Comparison of ENCODE assay signal across 1 cellular context in the genomic region with DNA sequence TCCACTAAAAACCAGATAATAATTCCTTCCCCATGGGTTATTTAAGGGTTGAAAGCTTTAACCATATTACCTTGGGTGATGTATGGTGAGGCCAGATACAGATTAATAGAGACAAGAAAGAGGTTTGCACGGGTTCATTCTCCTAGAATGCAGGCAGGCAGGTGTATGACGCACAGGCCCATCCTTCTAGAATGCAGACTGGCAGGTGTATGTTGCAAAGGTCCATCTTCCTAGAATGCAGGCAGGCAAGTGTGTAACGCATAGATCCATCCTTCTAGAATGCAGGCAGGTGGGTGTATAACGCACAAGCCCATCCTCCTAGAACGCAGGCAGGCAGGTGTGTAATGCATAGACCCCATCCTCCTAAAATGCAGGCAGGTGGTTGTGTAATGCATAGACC.
TF ChIP-seq lines count a peak whose summit lies in the region.

No MANE protein-coding gene starts in this region.

TF ChIP-seq in A549, 52 proteins besides CTCF, POLR2A, EP300 and RAD21 (continued from another document):
- TF ChIP-seq, protein P1, sequence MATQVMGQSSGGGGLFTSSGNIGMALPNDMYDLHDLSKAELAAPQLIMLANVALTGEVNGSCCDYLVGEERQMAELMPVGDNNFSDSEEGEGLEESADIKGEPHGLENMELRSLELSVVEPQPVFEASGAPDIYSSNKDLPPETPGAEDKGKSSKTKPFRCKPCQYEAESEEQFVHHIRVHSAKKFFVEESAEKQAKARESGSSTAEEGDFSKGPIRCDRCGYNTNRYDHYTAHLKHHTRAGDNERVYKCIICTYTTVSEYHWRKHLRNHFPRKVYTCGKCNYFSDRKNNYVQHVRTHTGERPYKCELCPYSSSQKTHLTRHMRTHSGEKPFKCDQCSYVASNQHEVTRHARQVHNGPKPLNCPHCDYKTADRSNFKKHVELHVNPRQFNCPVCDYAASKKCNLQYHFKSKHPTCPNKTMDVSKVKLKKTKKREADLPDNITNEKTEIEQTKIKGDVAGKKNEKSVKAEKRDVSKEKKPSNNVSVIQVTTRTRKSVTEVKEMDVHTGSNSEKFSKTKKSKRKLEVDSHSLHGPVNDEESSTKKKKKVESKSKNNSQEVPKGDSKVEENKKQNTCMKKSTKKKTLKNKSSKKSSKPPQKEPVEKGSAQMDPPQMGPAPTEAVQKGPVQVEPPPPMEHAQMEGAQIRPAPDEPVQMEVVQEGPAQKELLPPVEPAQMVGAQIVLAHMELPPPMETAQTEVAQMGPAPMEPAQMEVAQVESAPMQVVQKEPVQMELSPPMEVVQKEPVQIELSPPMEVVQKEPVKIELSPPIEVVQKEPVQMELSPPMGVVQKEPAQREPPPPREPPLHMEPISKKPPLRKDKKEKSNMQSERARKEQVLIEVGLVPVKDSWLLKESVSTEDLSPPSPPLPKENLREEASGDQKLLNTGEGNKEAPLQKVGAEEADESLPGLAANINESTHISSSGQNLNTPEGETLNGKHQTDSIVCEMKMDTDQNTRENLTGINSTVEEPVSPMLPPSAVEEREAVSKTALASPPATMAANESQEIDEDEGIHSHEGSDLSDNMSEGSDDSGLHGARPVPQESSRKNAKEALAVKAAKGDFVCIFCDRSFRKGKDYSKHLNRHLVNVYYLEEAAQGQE (IDR thresholded peaks at IDR 0.05): no peak
- TF ChIP-seq RFX5 (IDR thresholded peaks at IDR 0.05) (no peak), ZSCAN20 (CRISPR knock-in tag; IDR thresholded peaks at IDR 0.05) (no peak), ZC3H11A (IDR thresholded peaks at IDR 0.05) (no peak), KDM5A (IDR thresholded peaks at IDR 0.05) (no peak), ZNF302 (CRISPR knock-in tag; IDR thresholded peaks at IDR 0.05) (no peak)
TF ChIP-seq in A549: peak in this region for 0.
